ENCODE assay signal across 8 cellular contexts in the genomic region with DNA sequence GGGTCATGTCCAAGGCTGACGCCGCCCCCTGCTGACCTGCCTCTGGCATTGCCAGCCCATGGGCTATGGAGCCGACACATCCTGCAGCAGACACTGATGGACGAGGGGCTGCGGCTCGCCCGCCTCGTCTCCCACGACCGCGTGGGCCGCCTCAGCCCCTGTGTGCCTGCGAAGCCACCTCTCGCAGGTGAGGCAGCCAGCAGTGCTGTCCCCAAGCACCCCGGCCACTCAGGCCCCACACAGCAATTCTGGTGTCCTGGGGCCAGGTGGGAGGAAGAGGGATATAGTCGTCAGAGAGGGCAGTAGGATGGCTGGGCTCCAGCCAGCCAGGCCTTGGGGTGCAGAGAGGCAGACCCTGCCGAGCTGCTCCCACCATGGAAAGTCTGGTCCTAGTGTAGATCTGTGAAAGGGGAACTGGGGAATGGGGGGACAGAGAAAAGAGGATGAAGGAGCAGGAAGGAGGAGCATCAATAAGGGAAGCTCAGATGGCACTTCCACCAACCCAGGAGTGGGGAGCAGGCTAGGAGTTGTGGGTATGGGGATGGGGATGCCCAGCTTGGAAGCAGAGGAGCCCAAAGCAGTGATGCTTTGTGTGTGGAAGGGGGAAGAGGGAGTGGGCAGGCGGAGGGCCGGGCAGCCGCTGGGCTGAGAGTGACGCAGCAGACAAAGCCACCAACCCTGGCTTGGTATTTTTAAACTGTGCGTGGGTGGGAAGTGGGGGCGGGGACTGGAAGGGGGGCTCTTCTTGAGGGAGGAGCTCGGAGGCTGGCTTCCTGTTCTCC. TPM values are rescaled to one million over a fixed set of nuclear protein-coding genes. Genes with fewer than 3 reads are reported as not detected.
DNase-seq lines count a peak whose midpoint lies in the region; ATAC-seq and TF ChIP-seq lines count a peak whose summit lies in the region.

No MANE protein-coding gene starts in this region.

- H3K36me3 ChIP-seq in SJCRH30 (peaks cover 18% of the 10 kb centered on the region), adrenal gland (replicated peaks in 1 of 2) (peaks cover 0 to 68% of the 10 kb centered on the region in 2 donors), gastrocnemius medialis (peaks cover 0 to 12% of the 10 kb centered on the region in 2 donors)

- H3K9me3 ChIP-seq in SJCRH30 (replicated peaks) = no peaks in the 10 kb centered on the region
- no peaks in the 10 kb centered on the region for H3K9me3 ChIP-seq in adrenal gland (replicated peaks in 1 of 3)
- H3K9me3 ChIP-seq in gastrocnemius medialis = no peaks in the 10 kb centered on the region

- 14 to 40% (median 39%) methylated on average over 10 to 24 of the region's 24 CpGs for WGBS in adrenal gland, 4 donors

- TF ChIP-seq POLR2A in adrenal gland (IDR thresholded peaks at IDR 0.05) (no peak), gastrocnemius medialis (IDR thresholded peaks at IDR 0.05) (peak in 1 of 2 donors; percentile 7)

- H3K27ac ChIP-seq in SJCRH30 (no peak overlapping the region), adrenal gland (peak overlapping the region in 3 of 5 donors; percentile 47 to 73 (median 61)), gastrocnemius medialis (peak overlapping the region; percentile 60 to 71 (median 64))

- H3K27me3 ChIP-seq in SJCRH30 (0 out of 2 replicates have a peak, but pooled peaks cover under 1% of the 10 kb centered on the region), adrenal gland (no peaks in the 10 kb centered on the region), gastrocnemius medialis (no peaks in the 10 kb centered on the region)

- peak; percentile 38 for ATAC-seq in GM21723 (IDR thresholded peaks at IDR 0.05; ENCODE audit: unreplicated experiment)
- peak; percentile 55 for ATAC-seq in left ventricle myocardium superior
- peak; percentile 24 to 50 for ATAC-seq in gastrocnemius medialis
- no peak for ATAC-seq in HG03342 (IDR thresholded peaks at IDR 0.05; ENCODE audit: unreplicated experiment)

- DNase-seq in AG20443 (ENCODE audit: low spot score) (peak; percentile 90), SJCRH30 (peak; percentile 94), adrenal gland (peak; percentile 63 to 89 (median 72)), left ventricle myocardium superior (peak; percentile 79), gastrocnemius medialis (peak; percentile 37 to 59), NCI-H2107 (lab: John Stamatoyannopoulos, UW) (no peak)

- peak; percentile 16 to 54 (median 38) for TF ChIP-seq CTCF in adrenal gland (IDR thresholded peaks at IDR 0.05)
- peak in 3 of 5 experiments; percentile 14 to 45 (median 44) for TF ChIP-seq CTCF in gastrocnemius medialis (IDR thresholded peaks at IDR 0.05 in 4 of 5, conservative IDR thresholded peaks at IDR 0.05 in 1 of 5)

- peaks cover 5% of the 10 kb centered on the region; the same call in 1 of the 2 replicates for H3K4me1 ChIP-seq in SJCRH30
- H3K4me1 ChIP-seq in adrenal gland (replicated peaks in 1 of 2) = peaks cover 8 to 43% of the 10 kb centered on the region in 2 donors
- H3K4me1 ChIP-seq in gastrocnemius medialis = peaks cover 0 to 23% of the 10 kb centered on the region in 2 donors

- intact Hi-C loops in adrenal gland (cut with DNase I) = no loop called here
- intact Hi-C loops in left ventricle myocardium superior (cut with micrococcal nuclease) = no loop called here
- intact Hi-C loops in gastrocnemius medialis (cut with DNase I; ENCODE audit: low total_unique reads) = no loop called here

- H3K4me3 ChIP-seq in SJCRH30 (peak overlapping the region; percentile 24), adrenal gland (no peak overlapping the region), gastrocnemius medialis (no peak overlapping the region)

- in situ Hi-C loops in gastrocnemius medialis (cut with MboI; ENCODE audit: low sequenced_read_pairs in 4 of 4) = no loop called here

RNA-seq across cellular contexts. Expression of gene NAB2, which starts 4.7 kb away (rescaled TPM):
- 87.8 and 89.9 TPM in 2 replicates for total RNA-seq in SJCRH30 (2014; rRNA removed; shearing (Covaris generic))
- total RNA-seq in adrenal gland (10 to 100 TPM; 16.8 to 36.0 (median 18.7) TPM), left ventricle myocardium superior (10.9 TPM), gastrocnemius medialis (1 to 10 TPM; 4.8 to 9.5 (median 5.5) TPM)
- 10 to 100 TPM in 2 of 3 donors, 1 to 10 TPM in 1; 9.4 to 64.6 (median 56.9) TPM for polyA plus RNA-seq in adrenal gland

RNA-seq across cellular contexts. Expression of gene NEMP1, which starts 15.0 kb away (rescaled TPM):
- total RNA-seq in SJCRH30 (2014; rRNA removed; shearing (Covaris generic)) = 63.7 and 70.2 TPM in 2 replicates
- total RNA-seq in adrenal gland (10 to 100 TPM in 3 of 8 donors, 1 to 10 TPM in 5; 5.8 to 16.4 (median 8.8) TPM), left ventricle myocardium superior (3.7 TPM), gastrocnemius medialis (1 to 10 TPM; 1.2 to 6.7 (median 1.9) TPM)
- 1 to 10 TPM; 2.7 to 5.7 (median 3.1) TPM for polyA plus RNA-seq in adrenal gland

RNA-seq across cellular contexts. Expression of gene STAT6, which starts 17.6 kb away (rescaled TPM):
- total RNA-seq in SJCRH30 (2014; rRNA removed; shearing (Covaris generic)) = 15.1 and 15.8 TPM in 2 replicates
- total RNA-seq in adrenal gland = 100 to 1,000 TPM; 109 to 227 (median 155) TPM
- 100 to 1,000 TPM; 102 to 321 (median 177) TPM for polyA plus RNA-seq in adrenal gland
- total RNA-seq in left ventricle myocardium superior = 46.1 TPM
- total RNA-seq in gastrocnemius medialis = 10 to 100 TPM; 12.5 to 17.4 (median 14.4) TPM

RNA-seq across cellular contexts. Expression of gene LRP1, which starts 34.7 kb away (rescaled TPM):
- 53.7 and 58.6 TPM in 2 replicates for total RNA-seq in SJCRH30 (2014; rRNA removed; shearing (Covaris generic))
- total RNA-seq in adrenal gland (100 to 1,000 TPM; 126 to 307 (median 179) TPM), left ventricle myocardium superior (108 TPM), gastrocnemius medialis (10 to 100 TPM; 26.1 to 53.5 (median 49.8) TPM)
- polyA plus RNA-seq in adrenal gland = 10 to 100 TPM; 21.2 to 81.0 (median 59.2) TPM

RNA-seq across cellular contexts. Expression of gene MYO1A, which starts 43.7 kb away (rescaled TPM):
- total RNA-seq in SJCRH30 (2014; rRNA removed; shearing (Covaris generic)) = 0.02 TPM in 1 of 2 replicates, not detected in the other
- total RNA-seq in adrenal gland (1 to 10 TPM in 3 of 8 donors, under 1 TPM in 4, not detected in 1; under 0.01 to 1.6 (median 0.53) TPM), left ventricle myocardium superior (not detected), gastrocnemius medialis (1 to 10 TPM in 1 of 4 donors, under 1 TPM in 1, not detected in 2; 0.56 to 1.2 TPM)
- polyA plus RNA-seq in adrenal gland = under 1 TPM; 0.46 to 0.88 (median 0.64) TPM
